Comparison of ENCODE assay signal across 26 cellular contexts in genomic region chr1:33173091-33173490, GRCh38.
"Had no signal": no experiment of that assay in that cellular context is flagged by ENCODE, and none has a peak within 500 bp of the region (broad histone marks: within the 10 kb centered on the region; RNA-seq: fewer than 3 reads in every experiment).

No MANE protein-coding gene starts in this region.

- H3K4me3 ChIP-seq: colonic mucosa, heart right ventricle, lower lobe of right lung, right lobe of liver, SJSA1, skin epidermis, stomach, thoracic aorta, upper lobe of left lung had no signal

- H3K36me3 Mint-ChIP-seq: natural killer cell had no signal

- H3K4me3 Mint-ChIP-seq: activated naive CD8-positive, alpha-beta T cell treated with anti-CD3 and anti-CD28 coated beads, Interleukin-2, amount 50 U/mL, for 24 hours; brain; natural killer cell; stimulated activated memory B cell treated with anti-CD40 and anti-IgM and Interleukin-4, amounts not matched to agents 10 μg/mL and 1 μg/mL and 100 μg/mL, for 72 hours had no signal

- H3K4me1 Mint-ChIP-seq: activated naive CD8-positive, alpha-beta T cell treated with anti-CD3 and anti-CD28 coated beads, Interleukin-2, amount 50 U/mL, for 24 hours had no signal

- H3K27ac Mint-ChIP-seq: activated naive CD8-positive, alpha-beta T cell treated with anti-CD3 and anti-CD28 coated beads, Interleukin-2, amount 50 U/mL, for 24 hours; natural killer cell; stimulated activated memory B cell treated with anti-CD40 and anti-IgM and Interleukin-4, amounts not matched to agents 10 μg/mL and 1 μg/mL and 100 μg/mL, for 72 hours had no signal

- ATAC-seq: activated naive CD8-positive, alpha-beta T cell treated with anti-CD3 and anti-CD28 coated beads, Interleukin-2, amount 50 U/mL, for 24 hours; heart right ventricle; lower lobe of right lung; natural killer cell; right lobe of liver; stimulated activated memory B cell treated with anti-CD40 and anti-IgM and Interleukin-4, amounts not matched to agents 10 μg/mL and 1 μg/mL and 100 μg/mL, for 72 hours had no signal

- H3K27me3 ChIP-seq: colonic mucosa, heart right ventricle, neutrophil, right lobe of liver, SJSA1, stomach, upper lobe of left lung had no signal

- H3K9me3 Mint-ChIP-seq: activated naive CD8-positive, alpha-beta T cell treated with anti-CD3 and anti-CD28 coated beads, Interleukin-2, amount 50 U/mL, for 24 hours; brain; natural killer cell; stimulated activated memory B cell treated with anti-CD40 and anti-IgM and Interleukin-4, amounts not matched to agents 10 μg/mL and 1 μg/mL and 100 μg/mL, for 72 hours had no signal

- H3K9me3 ChIP-seq: colonic mucosa, heart right ventricle, lower lobe of right lung, neutrophil, right lobe of liver, SJSA1, stomach, thoracic aorta, upper lobe of left lung had no signal

- H3K36me3 ChIP-seq: colonic mucosa, lower lobe of right lung, neutrophil, right lobe of liver, thoracic aorta had no signal

- H3K4me1 ChIP-seq: colonic mucosa, lower lobe of right lung, parathyroid adenoma, right lobe of liver, upper lobe of left lung had no signal

- H3K27ac ChIP-seq: colonic mucosa, lower lobe of right lung, neutrophil, parathyroid adenoma, right lobe of liver, SJSA1, skin epidermis, stomach, thoracic aorta, upper lobe of left lung had no signal

- DNase-seq: activated CD4-positive, alpha-beta T cell treated with anti-CD3 and anti-CD28 coated beads for 1 hour; activated CD4-positive, alpha-beta T cell treated with anti-CD3 and anti-CD28 coated beads, Interleukin-2, amount 50 U/mL, for 4 hours; activated gamma-delta T cell; activated naive CD4-positive, alpha-beta T cell treated with anti-CD3 and anti-CD28 coated beads, Interleukin-2, amount 50 U/mL, for 16 hours; activated naive CD8-positive, alpha-beta T cell treated with anti-CD3 and anti-CD28 coated beads, Interleukin-2, amount 50 U/mL, for 24 hours; activated T-cell treated with anti-CD3 and anti-CD28 coated beads, Interleukin-2, amount 50 U/mL, for 48 hours; anterior cingulate cortex; caudate nucleus; colonic mucosa; heart right ventricle; kidney; lower lobe of right lung; natural killer cell; right lobe of liver; stimulated activated CD4-positive, alpha-beta T cell treated with anti-CD3 and anti-CD28 coated beads, Interleukin-2, amount 100 ng/mL, for 24 hours; stomach; T-helper 1 cell; T-helper 9 cell; upper lobe of left lung had no signal

- H3K27me3 Mint-ChIP-seq: activated naive CD8-positive, alpha-beta T cell treated with anti-CD3 and anti-CD28 coated beads, Interleukin-2, amount 50 U/mL, for 24 hours; stimulated activated memory B cell treated with anti-CD40 and anti-IgM and Interleukin-4, amounts not matched to agents 10 μg/mL and 1 μg/mL and 100 μg/mL, for 72 hours had no signal
